ENCODE assay signal across 8 cellular contexts in the genomic region with DNA sequence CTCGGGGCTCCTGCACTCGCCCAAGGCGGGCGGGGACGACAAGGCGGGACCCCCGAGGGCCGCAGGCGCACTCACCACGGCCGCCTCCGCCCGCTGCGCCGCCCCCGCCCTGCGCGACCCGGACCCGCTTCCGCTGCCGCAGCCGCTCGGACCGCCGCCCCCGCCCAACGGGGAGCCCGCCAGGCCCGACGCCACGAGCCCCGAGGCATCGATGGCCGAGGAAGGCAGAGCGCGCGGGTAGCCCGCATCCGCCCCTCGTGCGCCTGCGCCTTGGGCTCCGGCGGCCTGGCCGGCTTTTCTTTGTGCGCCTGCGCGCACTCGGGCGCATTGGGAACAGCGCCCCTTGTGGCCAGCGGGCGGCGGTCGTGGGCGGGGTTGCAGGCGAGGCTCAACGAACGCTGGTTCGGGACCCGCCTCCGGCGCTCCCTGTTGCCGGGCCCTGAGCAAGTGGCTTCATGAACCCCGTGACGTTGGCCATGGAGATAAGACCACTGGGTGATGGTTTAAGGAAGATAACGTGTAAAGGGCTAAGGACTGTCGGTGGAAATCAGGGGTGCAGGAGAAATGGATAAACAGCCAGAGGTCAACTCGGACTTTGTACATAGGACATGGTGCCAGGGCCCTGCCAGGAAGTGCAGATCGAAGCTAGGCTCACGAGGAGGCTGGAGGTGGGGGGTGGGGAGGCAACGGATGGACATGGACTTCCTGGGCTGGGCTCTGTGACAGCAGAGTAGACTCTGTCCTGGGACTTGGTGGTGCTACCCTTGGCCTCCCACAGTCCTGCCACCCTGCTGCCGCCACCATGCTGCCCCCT. TPM values are rescaled to one million over a fixed set of nuclear protein-coding genes. Genes with fewer than 3 reads are reported as not detected.
DNase-seq lines count a peak whose midpoint lies in the region; ATAC-seq, FAIRE-seq and TF ChIP-seq lines count a peak whose summit lies in the region.

A gene (plus strand): TSS at position 725 of the 814 bp plus-strand sequence. CDS start 78 bp downstream, at position 803.
A gene with protein sequence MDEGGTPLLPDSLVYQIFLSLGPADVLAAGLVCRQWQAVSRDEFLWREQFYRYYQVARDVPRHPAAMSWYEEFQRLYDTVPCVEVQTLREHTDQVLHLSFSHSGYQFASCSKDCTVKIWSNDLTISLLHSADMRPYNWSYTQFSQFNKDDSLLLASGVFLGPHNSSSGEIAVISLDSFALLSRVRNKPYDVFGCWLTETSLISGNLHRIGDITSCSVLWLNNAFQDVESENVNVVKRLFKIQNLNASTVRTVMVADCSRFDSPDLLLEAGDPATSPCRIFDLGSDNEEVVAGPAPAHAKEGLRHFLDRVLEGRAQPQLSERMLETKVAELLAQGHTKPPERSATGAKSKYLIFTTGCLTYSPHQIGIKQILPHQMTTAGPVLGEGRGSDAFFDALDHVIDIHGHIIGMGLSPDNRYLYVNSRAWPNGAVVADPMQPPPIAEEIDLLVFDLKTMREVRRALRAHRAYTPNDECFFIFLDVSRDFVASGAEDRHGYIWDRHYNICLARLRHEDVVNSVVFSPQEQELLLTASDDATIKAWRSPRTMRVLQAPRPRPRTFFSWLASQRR (minus strand): TSS at position 220 of the 814 bp plus-strand sequence. CDS start 655 bp downstream, outside the sequence.

- peak within 1 kb of the TSS; percentile 73 to 87 (median 85) for H3K4me3 ChIP-seq in keratinocyte (ENCODE audit: control insufficient read depth in 2 of 3, extremely low read depth in 1 of 3, insufficient read depth in 2 of 3, low read depth in 1 of 3, low read length in 3 of 3)

- H3K36me3 ChIP-seq in keratinocyte (ENCODE audit: control insufficient read depth in 2 of 2, extremely low read depth in 1 of 2, insufficient read depth in 2 of 2, low read length in 2 of 2), result peaks cover 15 to 24% of the 10 kb centered on the region in 2 experiments

- no peaks in the 10 kb centered on the region for H3K9me1 ChIP-seq in keratinocyte (ENCODE audit: control insufficient read depth, extremely low read depth, insufficient read depth, low read length)

- ATAC-seq in GM19023 (IDR thresholded peaks at IDR 0.05; ENCODE audit: unreplicated experiment), result peak; percentile 77
- ATAC-seq in HG03196 (IDR thresholded peaks at IDR 0.05; ENCODE audit: unreplicated experiment), result peak; percentile 65
- peak; percentile 76 to 83 for ATAC-seq in activated CD4-positive, CD25-positive, alpha-beta regulatory T cell treated with anti-CD3 and anti-CD28 coated beads, Interleukin-2, amount 50 U/mL, for 24 hours

- DNase-seq in AG20443 (ENCODE audit: low spot score), result peak; percentile 100
- peak; percentile 86 for DNase-seq in NCI-H226
- peak; percentile 87 for DNase-seq in cerebellar cortex (ENCODE audit: low spot score)
- peak; percentile 36 for DNase-seq in keratinocyte (ENCODE audit: low read depth, low spot score)
- peak; percentile 90 to 94 (median 93) for DNase-seq in stimulated activated CD4-positive, alpha-beta T cell treated with anti-CD3 and anti-CD28 coated beads, Interleukin-12 subunit alpha, Interleukin-12 subunit beta, amount 100 ng/mL, for 48 hours (ENCODE audit: low read depth in 2 of 3, low spot score in 1 of 3)

- peak in 2 of 3 experiments; percentile 81 to 97 for TF ChIP-seq CTCF in keratinocyte (optimal IDR thresholded peaks at IDR 0.05 in 1 of 3, IDR thresholded peaks at IDR 0.05 in 1 of 3, conservative IDR thresholded peaks at IDR 0.05 in 1 of 3; ENCODE audit: extremely low read depth in 1 of 3, insufficient read depth in 2 of 3, low read length in 3 of 3)

- H3K9ac ChIP-seq in keratinocyte (ENCODE audit: control insufficient read depth, extremely low read depth, insufficient read depth, low read length), result peak within 1 kb of the TSS; percentile 80

- H3K4me1 ChIP-seq in keratinocyte (ENCODE audit: control insufficient read depth, extremely low read depth, insufficient read depth, low read length), result peaks cover 14% of the 10 kb centered on the region

- H3K79me2 ChIP-seq in keratinocyte (ENCODE audit: control insufficient read depth, insufficient read depth, low read length), result peaks cover 31% of the 10 kb centered on the region

- peak within 1 kb of the TSS; percentile 83 for H3K4me2 ChIP-seq in keratinocyte (ENCODE audit: control insufficient read depth, extremely low read depth, insufficient read depth, low read depth, low read length)

- H3K9me3 ChIP-seq in keratinocyte (ENCODE audit: control insufficient read depth, low read depth, low read length), result no peaks in the 10 kb centered on the region

- peak; percentile 9 for FAIRE-seq in keratinocyte (lab: Jason Lieb, UNC)

- peak within 1 kb of the TSS; percentile 40 for H2AFZ ChIP-seq in keratinocyte (ENCODE audit: control insufficient read depth, low read length)

- dilution Hi-C loops in keratinocyte (cut with MboI; ENCODE audit: extremely low pct_ligation_motif_present, low sequenced_read_pairs), result loop anchor here (25.0 kb wide), 1 partner anchor 132 kb away; a partner anchor contains a TSS

- no peaks in the 10 kb centered on the region for H3K27me3 ChIP-seq in keratinocyte (ENCODE audit: control insufficient read depth, extremely low read depth, insufficient read depth, low read length)

- H3K27ac ChIP-seq in keratinocyte (ENCODE audit: control insufficient read depth, insufficient read depth, low read length), result peak within 1 kb of the TSS; percentile 67

- H4K20me1 ChIP-seq in keratinocyte (ENCODE audit: control insufficient read depth, extremely low read depth, insufficient read depth, low read length), result no peaks in the 10 kb centered on the region

RNA-seq across cellular contexts. Expression of the first gene that starts in this region (rescaled TPM):
- 0.24 to 0.72 TPM (median 0.32 TPM) in 3 replicates for polyA plus RNA-seq in keratinocyte
- polyA plus RNA-seq in keratinocyte (2011; ENCODE audit: low read depth), result not detected
- polyA plus RNA-seq in keratinocyte (2011; cell fraction: cytosol; rRNA removed), result 0.42 TPM in 1 of 2 replicates, not detected in the other
- 0.74 and 1.0 TPM in 2 replicates for polyA plus RNA-seq in keratinocyte (2011; cell fraction: nucleus; rRNA removed)
- polyA plus RNA-seq in keratinocyte (2012; ENCODE audit: low replicate concordance), result not detected in 2 replicates
- not detected in 3 replicates for polyA minus RNA-seq in keratinocyte
- not detected for polyA minus RNA-seq in keratinocyte (2011; cell fraction: cytosol; rRNA and poly(A)+ RNA removed)
- polyA minus RNA-seq in keratinocyte (2011; cell fraction: nucleus; rRNA and poly(A)+ RNA removed), result not detected in 2 replicates

RNA-seq across cellular contexts. Expression of the second gene that starts in this region (rescaled TPM):
- 23.0 to 47.2 TPM (median 34.5 TPM) in 3 replicates for polyA plus RNA-seq in keratinocyte
- 11.3 TPM for polyA plus RNA-seq in keratinocyte (2011; ENCODE audit: low read depth)
- polyA plus RNA-seq in keratinocyte (2011; cell fraction: cytosol; rRNA removed), result 15.5 and 43.2 TPM in 2 replicates
- 37.0 and 53.7 TPM in 2 replicates for polyA plus RNA-seq in keratinocyte (2011; cell fraction: nucleus; rRNA removed)
- polyA plus RNA-seq in keratinocyte (2012; ENCODE audit: low replicate concordance), result 27.3 and 49.9 TPM in 2 replicates
- polyA minus RNA-seq in keratinocyte, result 41.1 to 90.0 TPM (median 44.6 TPM) in 3 replicates
- 151 TPM for polyA minus RNA-seq in keratinocyte (2011; cell fraction: cytosol; rRNA and poly(A)+ RNA removed)
- 27.7 and 39.5 TPM in 2 replicates for polyA minus RNA-seq in keratinocyte (2011; cell fraction: nucleus; rRNA and poly(A)+ RNA removed)

Comparison
In these comparisons a context has a peak if more than half of its experiments do, and no peak if none do; other contexts are left out.
1. Peak in every context shown above with its lines: DNase-seq, ATAC-seq, H3K4me3 ChIP-seq and H3K27ac ChIP-seq.
2. DNase-seq: peak in every context shown above with its lines; median percentile 100 in AG20443; 93 in stimulated activated CD4-positive, alpha-beta T cell treated with anti-CD3 and anti-CD28 coated beads, Interleukin-12 subunit alpha, Interleukin-12 subunit beta, amount 100 ng/mL, for 48 hours; 87 in cerebellar cortex; 86 in NCI-H226; 36 in keratinocyte.